Comparison of ENCODE assay signal across 25 cellular contexts in the genomic region with DNA sequence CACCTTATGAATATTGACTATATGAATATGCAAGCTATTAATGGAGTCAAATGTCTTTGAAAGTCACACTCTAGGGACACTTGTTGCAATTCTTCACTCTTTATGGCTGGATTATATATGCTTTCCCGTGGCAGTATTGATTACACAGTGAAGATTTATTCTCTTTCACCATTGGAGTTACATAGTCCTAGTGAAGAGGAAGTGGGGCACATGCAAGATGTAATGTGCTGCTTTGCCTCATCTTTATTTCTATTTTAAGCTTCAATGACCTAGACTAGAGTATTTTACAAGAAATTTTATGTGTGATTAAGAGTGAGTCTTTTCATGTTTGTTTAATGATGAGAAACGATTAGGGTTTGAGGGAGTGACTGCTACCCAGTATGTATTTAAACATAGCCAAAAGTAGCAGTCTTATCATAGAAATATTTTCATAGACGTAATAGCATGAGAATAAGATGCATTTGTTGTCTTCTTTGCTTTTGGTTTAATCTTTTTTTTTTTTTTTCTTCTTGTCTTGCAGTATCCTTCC. TPM values are rescaled to one million over a fixed set of nuclear protein-coding genes. Genes with fewer than 3 reads are reported as not detected.
DNase-seq lines count a peak whose midpoint lies in the region; ATAC-seq and TF ChIP-seq lines count a peak whose summit lies in the region.
"Had no signal": no experiment of that assay in that cellular context is flagged by ENCODE, and none has a peak within 500 bp of the region (broad histone marks: within the 10 kb centered on the region; RNA-seq: fewer than 3 reads in every experiment).

No MANE protein-coding gene starts in this region.

- H3K4me3 ChIP-seq in AG09309 (ENCODE audit: control insufficient read depth, low read depth, low read length) (no peak overlapping the region), fibroblast of pulmonary artery (replicated peaks; ENCODE audit: low read depth, low read length) (no peak overlapping the region)
- H3K4me3 ChIP-seq: body of pancreas, heart right ventricle, left lung, ovary had no signal

- H3K4me3 Mint-ChIP-seq in HFFc6 = peak overlapping the region; percentile 68
- H3K4me3 Mint-ChIP-seq in activated CD8-positive, alpha-beta memory T cell treated with anti-CD3 and anti-CD28 coated beads, Interleukin-2, amount 10 ng/mL, durations not matched to agents 7 days and 5 days = no peak overlapping the region
- H3K4me3 Mint-ChIP-seq: activated B cell treated with CpG ODN at 0.5 μM for 24 hours; CD14-positive monocyte; naive thymus-derived CD4-positive, alpha-beta T cell had no signal

- H3K4me1 Mint-ChIP-seq in HFFc6 (ENCODE audit: low read depth) = peaks cover 29% of the 10 kb centered on the region
- H3K4me1 Mint-ChIP-seq in activated CD8-positive, alpha-beta memory T cell treated with anti-CD3 and anti-CD28 coated beads, Interleukin-2, amount 10 ng/mL, durations not matched to agents 7 days and 5 days = no peaks in the 10 kb centered on the region

- TF ChIP-seq CTCF in AG09309 (IDR thresholded peaks at IDR 0.05; ENCODE audit: control insufficient read depth, insufficient read depth, low read depth, low read length, missing control alignments) (no peak), HFFc6 (IDR thresholded peaks at IDR 0.05) (no peak), fibroblast of pulmonary artery (IDR thresholded peaks at IDR 0.05; ENCODE audit: low read length, missing control alignments) (no peak)

- DNase-seq in AG09309 (ENCODE audit: low read depth) (peak; percentile 11), HFFc6 (peak; percentile 39), NOMO-1 (lab: John Stamatoyannopoulos, UW; ENCODE audit: unreplicated experiment in 2 of 2) (peak; percentile 29 to 72), fibroblast of pulmonary artery (ENCODE audit: low read depth) (peak; percentile 18), NCI-H1436 treated with DMSO at 0.1 percent for 48 hours (lab: John Stamatoyannopoulos, UW) (no peak), NCI-H146 (lab: John Stamatoyannopoulos, UW) (no peak)
- DNase-seq in activated CD8-positive, alpha-beta memory T cell treated with anti-CD3 and anti-CD28 coated beads, Interleukin-2, amount 10 ng/mL, durations not matched to agents 7 days and 5 days = no peak
- no peak for DNase-seq in stimulated activated CD4-positive, alpha-beta T cell treated with anti-CD3 and anti-CD28 coated beads, Interleukin-12 subunit alpha, Interleukin-12 subunit beta, amount 100 ng/mL, for 4 hours
- DNase-seq: activated B cell treated with CpG ODN at 0.5 μM for 24 hours; activated CD4-positive, alpha-beta T cell treated with anti-CD3 and anti-CD28 coated beads, Interleukin-2, amount 50 U/mL, for 4 hours; activated effector memory CD4-positive, alpha-beta T cell treated with Interleukin-2 at 50 U/mL for 16 hours; body of pancreas; heart right ventricle; KG1; left lung; naive thymus-derived CD4-positive, alpha-beta T cell; NCI-H1105 treated with DMSO at 0.1 percent for 48 hours; NCI-H2107; NCI-H510A; ovary; right cardiac atrium; stimulated activated CD4-positive, alpha-beta T cell treated with anti-CD3 and anti-CD28 coated beads, Interleukin-15, amount 100 ng/mL, for 24 hours; T1000 had no signal

- H3K9me3 Mint-ChIP-seq in HFFc6 = no peaks in the 10 kb centered on the region
- no peaks in the 10 kb centered on the region for H3K9me3 Mint-ChIP-seq in activated CD8-positive, alpha-beta memory T cell treated with anti-CD3 and anti-CD28 coated beads, Interleukin-2, amount 10 ng/mL, durations not matched to agents 7 days and 5 days (ENCODE audit: low read depth)
- H3K9me3 Mint-ChIP-seq: activated B cell treated with CpG ODN at 0.5 μM for 24 hours, CD14-positive monocyte had no signal

- no peak for ATAC-seq in activated CD8-positive, alpha-beta memory T cell treated with anti-CD3 and anti-CD28 coated beads, Interleukin-2, amount 10 ng/mL, durations not matched to agents 7 days and 5 days
- ATAC-seq: body of pancreas; HCT116; heart right ventricle; left lung; naive thymus-derived CD4-positive, alpha-beta T cell; right cardiac atrium had no signal

- H3K27me3 Mint-ChIP-seq in HFFc6 (ENCODE audit: insufficient read depth) = no peaks in the 10 kb centered on the region; the same call in 1 of the 2 replicates
- no peaks in the 10 kb centered on the region for H3K27me3 Mint-ChIP-seq in activated CD8-positive, alpha-beta memory T cell treated with anti-CD3 and anti-CD28 coated beads, Interleukin-2, amount 10 ng/mL, durations not matched to agents 7 days and 5 days
- H3K27me3 Mint-ChIP-seq: activated B cell treated with CpG ODN at 0.5 μM for 24 hours; naive thymus-derived CD4-positive, alpha-beta T cell had no signal

- CTCF ChIA-PET in activated CD8-positive, alpha-beta memory T cell treated with anti-CD3 and anti-CD28 coated beads, Interleukin-2, amount 10 ng/mL, durations not matched to agents 7 days and 5 days (lab: Charles Lee) = no interaction called here

- H3K36me3 Mint-ChIP-seq in HFFc6 (ENCODE audit: low read depth) = peaks cover 5% of the 10 kb centered on the region; the same call in 1 of the 2 replicates
- peaks cover 4% of the 10 kb centered on the region for H3K36me3 Mint-ChIP-seq in activated CD8-positive, alpha-beta memory T cell treated with anti-CD3 and anti-CD28 coated beads, Interleukin-2, amount 10 ng/mL, durations not matched to agents 7 days and 5 days

- peak overlapping the region; percentile 75 for H3K27ac Mint-ChIP-seq in HFFc6
- H3K27ac Mint-ChIP-seq in activated CD8-positive, alpha-beta memory T cell treated with anti-CD3 and anti-CD28 coated beads, Interleukin-2, amount 10 ng/mL, durations not matched to agents 7 days and 5 days = no peak overlapping the region
- H3K27ac Mint-ChIP-seq: activated B cell treated with CpG ODN at 0.5 μM for 24 hours; naive thymus-derived CD4-positive, alpha-beta T cell had no signal

RNA-seq across cellular contexts. Expression of a gene that starts 30.8 kb away (rescaled TPM):
- 10 to 100 TPM; 10.1 to 13.5 (median 11.6) TPM for total RNA-seq in HFFc6 (2021; fragmentation: NEBNext Ultra II Directional; extraction: Animal tissue kit (Norgen Biotek cat#: 25700))
- 10 to 100 TPM in 1 of 2 experiments, 1 to 10 TPM in 1; 7.9 to 14.4 TPM for total RNA-seq in activated CD8-positive, alpha-beta memory T cell treated with anti-CD3 and anti-CD28 coated beads, Interleukin-2, amount 10 ng/mL, durations not matched to agents 7 days and 5 days

Comparison
In these comparisons a context has a peak if more than half of its experiments do, and no peak if none do; other contexts are left out.
1. DNase-seq: peak in AG09309 (single experiment), HFFc6 (single experiment), NOMO-1 (2 of 2) and fibroblast of pulmonary artery (single experiment); none in activated CD8-positive, alpha-beta memory T cell treated with anti-CD3 and anti-CD28 coated beads, Interleukin-2, amount 10 ng/mL, durations not matched to agents 7 days and 5 days (single experiment), NCI-H1436 treated with DMSO at 0.1 percent for 48 hours (single experiment), stimulated activated CD4-positive, alpha-beta T cell treated with anti-CD3 and anti-CD28 coated beads, Interleukin-12 subunit alpha, Interleukin-12 subunit beta, amount 100 ng/mL, for 4 hours (single experiment) and NCI-H146 (single experiment).